In the genomic region with DNA sequence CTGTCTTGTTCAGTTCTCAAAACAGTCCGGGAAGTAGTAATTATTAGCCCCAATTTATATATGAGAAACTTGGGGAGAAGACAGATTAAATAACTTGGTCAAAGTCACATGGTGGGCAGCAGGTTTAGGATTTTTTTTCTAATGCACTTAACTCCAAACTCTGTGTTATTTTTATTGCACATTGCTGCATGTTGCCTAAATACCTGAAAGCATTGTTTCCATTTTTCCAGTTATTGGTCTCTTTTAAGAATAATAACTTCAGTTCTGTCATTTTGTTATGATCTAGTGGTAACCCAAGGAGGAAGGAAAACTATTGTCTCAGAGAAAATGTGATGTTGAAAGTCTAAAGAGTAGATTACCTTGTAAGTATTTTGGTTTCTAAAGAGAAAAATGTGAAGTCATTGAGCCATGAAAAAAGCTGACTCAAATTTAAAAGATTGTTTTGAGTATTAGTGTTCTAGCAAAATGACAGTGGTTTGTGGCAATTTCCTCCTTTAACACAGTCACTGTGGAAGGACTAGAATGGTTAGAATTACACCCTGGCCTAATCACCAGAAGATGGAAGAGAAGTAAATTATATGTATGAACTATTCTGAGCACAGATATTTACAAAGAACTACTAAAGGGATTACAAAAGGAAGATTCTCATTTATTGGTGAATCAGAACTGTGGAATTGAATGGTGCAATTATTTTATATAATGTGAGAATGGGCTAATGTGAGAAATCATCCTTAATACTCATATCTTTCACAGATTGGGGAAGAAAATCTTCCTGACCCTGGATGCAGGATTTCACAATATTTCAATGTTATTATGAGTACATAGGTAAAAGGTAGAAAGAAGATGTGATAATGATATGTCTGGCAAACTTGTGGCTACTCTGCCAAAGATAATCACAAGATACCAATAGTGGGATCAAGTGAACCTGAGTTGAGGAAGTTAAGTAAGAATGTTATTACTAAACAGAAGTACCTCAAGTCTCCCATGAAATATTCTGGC, we compare ENCODE assay signal across 9 cellular contexts. TPM values are rescaled to one million over a fixed set of nuclear protein-coding genes. Genes with fewer than 3 reads are reported as not detected.
DNase-seq lines count a peak whose midpoint lies in the region; ATAC-seq, FAIRE-seq and TF ChIP-seq lines count a peak whose summit lies in the region.
"Had no signal": no experiment of that assay in that cellular context is flagged by ENCODE, and none has a peak within 500 bp of the region (broad histone marks: within the 10 kb centered on the region; RNA-seq: fewer than 3 reads in every experiment).

No MANE protein-coding gene starts in this region.

- CTCF ChIA-PET in A549 (lab: Yijun Ruan, JAX), result no interaction called here

- H3K27me3 Mint-ChIP-seq in T-helper 2 cell treated with Interferon-gamma antibody and Interleukin-4, amounts not matched to agents 5 μg/mL and 100 μg/mL, for 36 hours (ENCODE audit: low read depth), result peaks cover 9% of the 10 kb centered on the region
- peaks cover 0 to 2% (median 0%) of the 10 kb centered on the region in 3 donors for H3K27me3 Mint-ChIP-seq in immature natural killer cell (ENCODE audit: low read depth in 3 of 3)

- no peak for TF ChIP-seq POLR2A in A549 (IDR thresholded peaks at IDR 0.05; ENCODE audit: low read length)

- H3K4me2 ChIP-seq in A549, result no peak overlapping the region

- H3K9me3 ChIP-seq in A549 (no peaks in the 10 kb centered on the region), SJCRH30 (replicated peaks) (no peaks in the 10 kb centered on the region)
- H3K9me3 ChIP-seq: adrenal gland had no signal

- H3K4me3 ChIP-seq in A549, result no peak overlapping the region
- H3K4me3 ChIP-seq in SJCRH30, result no peak overlapping the region
- H3K4me3 ChIP-seq: adrenal gland had no signal

- TF ChIP-seq CTCF in A549 (IDR thresholded peaks at IDR 0.05), result no peak

- ATAC-seq in A549, result no peak
- peak; percentile 65 for ATAC-seq in GM19372 (IDR thresholded peaks at IDR 0.05; ENCODE audit: low read depth, unreplicated experiment)
- ATAC-seq in HG03108 (IDR thresholded peaks at IDR 0.05; ENCODE audit: unreplicated experiment), result peak; percentile 89
- ATAC-seq in stimulated activated naive CD8-positive, alpha-beta T cell treated with anti-CD3 and anti-CD28 coated beads, Interleukin-15, Interleukin-2, amounts not matched to agents 100 U/mL and 50 U/mL, for 24 hours, result no peak

- POLR2A ChIA-PET in A549 (lab: Yijun Ruan, JAX), result no interaction called here

- H3K27me3 ChIP-seq in SJCRH30, result no peaks in the 10 kb centered on the region
- H3K27me3 ChIP-seq: adrenal gland had no signal

- H3K4me3 Mint-ChIP-seq in T-helper 2 cell treated with Interferon-gamma antibody and Interleukin-4, amounts not matched to agents 5 μg/mL and 100 μg/mL, for 36 hours, result no peak overlapping the region
- H3K4me3 Mint-ChIP-seq in immature natural killer cell, result no peak overlapping the region

- FAIRE-seq in A549 (lab: Jason Lieb, UNC), result no peak

- H3K9me3 Mint-ChIP-seq in T-helper 2 cell treated with Interferon-gamma antibody and Interleukin-4, amounts not matched to agents 5 μg/mL and 100 μg/mL, for 36 hours, result no peaks in the 10 kb centered on the region
- H3K9me3 Mint-ChIP-seq in immature natural killer cell, result peaks cover 0 to 6% (median under 1%) of the 10 kb centered on the region in 6 donors

- DNase-seq in A549 (ENCODE audit: low read depth in 1 of 2, low spot score in 1 of 2), result no peak
- DNase-seq in T-helper 2 cell treated with Interferon-gamma antibody and Interleukin-4, amounts not matched to agents 5 μg/mL and 100 μg/mL, for 36 hours (ENCODE audit: low spot score), result no peak
- DNase-seq in iPS-NIHi11 (ENCODE audit: low spot score), result no peak
- DNase-seq in immature natural killer cell, result no peak
- DNase-seq in SJCRH30, result no peak
- DNase-seq in stimulated activated naive CD8-positive, alpha-beta T cell treated with anti-CD3 and anti-CD28 coated beads, Interleukin-15, Interleukin-2, amounts not matched to agents 100 U/mL and 50 U/mL, for 24 hours, result no peak
- DNase-seq: adrenal gland had no signal

- WGBS in A549 (ENCODE audit: missing lambda C conversion rate), result 90% methylated on average over 1 of the region's 1 CpG

- H3K4me1 ChIP-seq in A549 (peaks cover 24% of the 10 kb centered on the region), SJCRH30 (peaks cover 7% of the 10 kb centered on the region)

- H3K27ac ChIP-seq in A549 (peak overlapping the region in 1 of 2 experiments; percentile 46; a peak in 1 of 6 replicates), SJCRH30 (no peak overlapping the region)
- H3K27ac ChIP-seq: adrenal gland had no signal

- TF ChIP-seq RAD21 in A549 (conservative IDR thresholded peaks at IDR 0.05 in 1 of 2, IDR thresholded peaks at IDR 0.05 in 1 of 2), result no peak

- H3K27ac Mint-ChIP-seq in T-helper 2 cell treated with Interferon-gamma antibody and Interleukin-4, amounts not matched to agents 5 μg/mL and 100 μg/mL, for 36 hours, result peak overlapping the region; percentile 33
- no peak overlapping the region for H3K27ac Mint-ChIP-seq in immature natural killer cell

- no peaks in the 10 kb centered on the region for H3K36me3 Mint-ChIP-seq in T-helper 2 cell treated with Interferon-gamma antibody and Interleukin-4, amounts not matched to agents 5 μg/mL and 100 μg/mL, for 36 hours (ENCODE audit: low read depth)
- no peaks in the 10 kb centered on the region for H3K36me3 Mint-ChIP-seq in immature natural killer cell

- TF ChIP-seq EP300 in A549 (IDR thresholded peaks at IDR 0.05), result no peak

- no peaks in the 10 kb centered on the region for H3K36me3 ChIP-seq in SJCRH30
- H3K36me3 ChIP-seq: adrenal gland had no signal

- H3K4me1 Mint-ChIP-seq in T-helper 2 cell treated with Interferon-gamma antibody and Interleukin-4, amounts not matched to agents 5 μg/mL and 100 μg/mL, for 36 hours (ENCODE audit: low read depth), result peaks cover 25% of the 10 kb centered on the region
- H3K4me1 Mint-ChIP-seq in immature natural killer cell, result no peaks in the 10 kb centered on the region

TF ChIP-seq in A549, 52 proteins besides CTCF, POLR2A, EP300 and RAD21:
- peak; percentile 6 for TF ChIP-seq MAFK (IDR thresholded peaks at IDR 0.05; ENCODE audit: partially characterized antibody)
- TF ChIP-seq NFE2L2 (conservative IDR thresholded peaks at IDR 0.05; ENCODE audit: low read length), result no peak

RNA-seq across cellular contexts. Expression of gene CXCL8, which starts 21.7 kb away (rescaled TPM):
- polyA plus RNA-seq in A549 (2011; rRNA removed) (57.2 and 87.7 TPM in 2 replicates), A549 (2017; fragmentation: RNase III; extraction: RNeasy Plus Mini Kit Qiagen cat#74134 plus additional on column Dnase treatment) (4.0 to 5.6 TPM (median 4.4 TPM) in 3 replicates), immature natural killer cell (1 to 10 TPM in 2 of 3 donors, not detected in 1; 1.8 to 2.1 TPM)
- polyA plus RNA-seq in A549 (2012; cell fraction: cytosol; rRNA removed), result 7.3 and 9.1 TPM in 2 replicates
- polyA plus RNA-seq in A549 (2012; cell fraction: nucleus; rRNA removed), result 3.4 and 7.2 TPM in 2 replicates
- 20.2 and 42.4 TPM in 2 replicates for polyA minus RNA-seq in A549 (2011; rRNA and poly(A)+ RNA removed)
- 0.18 and 0.40 TPM in 2 replicates for total RNA-seq in SJCRH30 (2014; rRNA removed; shearing (Covaris generic))

Comparison
In these comparisons a context has a peak if more than half of its experiments do, and no peak if none do; other contexts are left out.
1. ATAC-seq: peak in GM19372 (single experiment) and HG03108 (single experiment); none in A549 (0 of 2) and stimulated activated naive CD8-positive, alpha-beta T cell treated with anti-CD3 and anti-CD28 coated beads, Interleukin-15, Interleukin-2, amounts not matched to agents 100 U/mL and 50 U/mL, for 24 hours (single experiment).